In the genomic region with DNA sequence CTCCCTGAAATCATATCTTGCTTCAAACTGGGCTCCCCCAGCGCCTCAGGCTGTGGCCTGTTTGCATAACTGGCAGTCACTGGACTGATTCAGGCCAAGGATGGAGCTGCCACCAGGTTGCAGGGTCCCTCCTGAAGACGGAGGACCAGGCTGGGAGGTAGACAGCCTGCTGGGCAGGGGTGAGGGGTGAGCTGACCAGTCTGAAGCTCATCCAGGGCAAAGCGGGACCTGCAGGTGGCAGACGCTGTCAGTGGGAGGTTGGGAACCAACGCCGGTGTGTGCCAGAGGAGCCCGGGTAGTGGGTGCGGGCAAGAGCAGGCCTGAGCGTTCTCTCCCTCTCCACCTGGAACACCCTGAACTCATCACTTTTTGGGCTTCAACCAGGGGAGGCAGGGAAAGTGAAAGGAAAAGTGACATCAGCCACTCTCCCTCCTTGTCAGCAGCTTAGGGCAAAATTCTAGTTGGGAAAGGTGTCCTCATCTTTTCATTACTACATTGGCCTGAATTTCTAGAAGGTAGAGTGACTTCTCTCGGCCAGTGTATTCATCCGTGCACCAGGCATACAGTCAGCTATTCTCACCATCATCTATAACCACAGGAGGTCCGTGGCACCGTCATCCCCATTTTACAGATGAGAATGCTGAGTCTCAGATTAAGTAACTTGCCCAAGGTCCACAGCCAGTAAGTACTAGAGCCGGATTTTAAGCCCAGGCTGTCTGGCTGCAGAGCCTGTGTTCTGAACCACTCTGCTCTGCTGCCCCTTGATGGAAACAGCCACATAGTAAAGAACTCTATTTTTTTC, we compare ENCODE assay signal across 13 cellular contexts.
DNase-seq lines count a peak whose midpoint lies in the region; ATAC-seq, FAIRE-seq and TF ChIP-seq lines count a peak whose summit lies in the region.
"Had no signal": no experiment of that assay in that cellular context is flagged by ENCODE, and none has a peak within 500 bp of the region (broad histone marks: within the 10 kb centered on the region; RNA-seq: fewer than 3 reads in every experiment).

No MANE protein-coding gene starts in this region.

- no peak overlapping the region for H2AFZ ChIP-seq in neuronal stem cell (ENCODE audit: low read length)

- TF ChIP-seq CTCF in RWPE2 (IDR thresholded peaks at IDR 0.05; ENCODE audit: poor library complexity, severe bottlenecking), result no peak

- H3K4me3 Mint-ChIP-seq in dendritic cell treated with granulocyte-macrophage colony-stimulating factor and Interleukin-4, amounts not matched to agents 40 ng/mL and 50 ng/mL, for 4 days, result no peak overlapping the region

- no peak overlapping the region for H3K4me2 ChIP-seq in neuronal stem cell (ENCODE audit: insufficient read depth, low read length, poor library complexity, severe bottlenecking)

- no peak overlapping the region for H4K8ac ChIP-seq in neuronal stem cell (ENCODE audit: low read depth, low read length)

- H3K27me3 ChIP-seq in RWPE2 (ENCODE audit: insufficient read depth, poor library complexity, severe bottlenecking) (no peaks in the 10 kb centered on the region), neuronal stem cell (ENCODE audit: control insufficient read depth in 3 of 3, insufficient read depth in 3 of 3, low read depth in 1 of 3, low read length in 3 of 3) (no peaks in the 10 kb centered on the region)
- H3K27me3 ChIP-seq: MG63, tibial nerve had no signal

- intact Hi-C loops in dendritic cell treated with granulocyte-macrophage colony-stimulating factor and Interleukin-4, amounts not matched to agents 40 ng/mL and 50 ng/mL, for 4 days (cut with micrococcal nuclease), result no loop called here

- H2AK5ac ChIP-seq in neuronal stem cell (ENCODE audit: low read depth, low read length), result no peak overlapping the region

- no peak overlapping the region for H2BK12ac ChIP-seq in neuronal stem cell (ENCODE audit: low read length)

- peaks cover 92% of the 10 kb centered on the region for H3K4me1 Mint-ChIP-seq in dendritic cell treated with granulocyte-macrophage colony-stimulating factor and Interleukin-4, amounts not matched to agents 40 ng/mL and 50 ng/mL, for 4 days (ENCODE audit: low read depth)

- ATAC-seq in RWPE2 (ENCODE audit: low read depth), result no peak
- ATAC-seq: SK-N-SH treated with all-trans-retinoic acid at 6 μM for 48 hours had no signal

- H3K27ac ChIP-seq in RWPE2 (ENCODE audit: poor library complexity, severe bottlenecking), result peak overlapping the region; percentile 5
- H3K27ac ChIP-seq in neuronal stem cell (replicated peaks; ENCODE audit: low read length), result no peak overlapping the region

- no peak overlapping the region for H3K23ac ChIP-seq in neuronal stem cell (ENCODE audit: low read depth, low read length, poor library complexity)

- no peak overlapping the region for H3K4me3 ChIP-seq in RWPE2 (ENCODE audit: severe bottlenecking)
- no peak overlapping the region for H3K4me3 ChIP-seq in neuronal stem cell (ENCODE audit: low read length in 2 of 2)
- H3K4me3 ChIP-seq: MG63, tibial nerve had no signal

- H3K18ac ChIP-seq in neuronal stem cell (ENCODE audit: low read length), result peak overlapping the region; percentile 12

- H2BK120ac ChIP-seq in neuronal stem cell (ENCODE audit: low read depth, low read length), result no peak overlapping the region

- no peak overlapping the region for H3K14ac ChIP-seq in neuronal stem cell (ENCODE audit: low read length)

- H3K9me3 Mint-ChIP-seq in dendritic cell treated with granulocyte-macrophage colony-stimulating factor and Interleukin-4, amounts not matched to agents 40 ng/mL and 50 ng/mL, for 4 days, result no peaks in the 10 kb centered on the region

- TF ChIP-seq POLR2A in GM12891 (IDR thresholded peaks at IDR 0.05; ENCODE audit: low read depth, low read length), result no peak

- peaks cover 10% of the 10 kb centered on the region for H3K4me1 ChIP-seq in RWPE2 (ENCODE audit: insufficient read depth, poor library complexity, severe bottlenecking)
- peaks cover 21 to 23% of the 10 kb centered on the region in 2 donors for H3K4me1 ChIP-seq in neuronal stem cell (ENCODE audit: control insufficient read depth in 2 of 2, insufficient read depth in 1 of 2, low read depth in 1 of 2, low read length in 2 of 2)

- no peak overlapping the region for H2BK5ac ChIP-seq in neuronal stem cell (ENCODE audit: low read length)

- peaks cover 44% of the 10 kb centered on the region for H3K36me3 Mint-ChIP-seq in dendritic cell treated with granulocyte-macrophage colony-stimulating factor and Interleukin-4, amounts not matched to agents 40 ng/mL and 50 ng/mL, for 4 days (ENCODE audit: low read depth)

- peak overlapping the region; percentile 85 for H3K27ac Mint-ChIP-seq in dendritic cell treated with granulocyte-macrophage colony-stimulating factor and Interleukin-4, amounts not matched to agents 40 ng/mL and 50 ng/mL, for 4 days

- no peak overlapping the region for H2BK15ac ChIP-seq in neuronal stem cell (ENCODE audit: low read length)

- H3K9ac ChIP-seq in neuronal stem cell (ENCODE audit: low read depth, low read length, poor library complexity), result peak overlapping the region; percentile 54

- H3K9me3 ChIP-seq in RWPE2 (ENCODE audit: severe bottlenecking), result no peaks in the 10 kb centered on the region
- no peaks in the 10 kb centered on the region for H3K9me3 ChIP-seq in neuronal stem cell (replicated peaks in 1 of 2; ENCODE audit: control insufficient read depth in 2 of 2, insufficient read depth in 1 of 2, low read depth in 1 of 2, low read length in 2 of 2)
- H3K9me3 ChIP-seq: MG63, tibial nerve had no signal

- FAIRE-seq in GM12891 (lab: Jason Lieb, UNC), result peak; percentile 76
- FAIRE-seq: frontal cortex, small intestine had no signal

- H3K79me1 ChIP-seq in neuronal stem cell (ENCODE audit: low read depth, low read length), result no peaks in the 10 kb centered on the region

- H3K36me3 ChIP-seq in RWPE2 (ENCODE audit: low read depth) (no peaks in the 10 kb centered on the region), neuronal stem cell (replicated peaks in 1 of 2; ENCODE audit: control insufficient read depth in 2 of 2, insufficient read depth in 2 of 2, low read length in 2 of 2) (no peaks in the 10 kb centered on the region)
- H3K36me3 ChIP-seq: MG63, tibial nerve had no signal

- no peak for DNase-seq in GM12891 (ENCODE audit: insufficient read length, low spot score)
- no peak for DNase-seq in RWPE2 (ENCODE audit: low spot score)
- no peak for DNase-seq in neuronal stem cell (ENCODE audit: low spot score)
- DNase-seq in NAMALWA (ENCODE audit: low spot score), result no peak
- no peak for DNase-seq in GM19238 (ENCODE audit: insufficient read length, low spot score)
- DNase-seq in epidermal melanocyte (ENCODE audit: insufficient read length, low spot score), result no peak
- DNase-seq: activated CD4-positive, alpha-beta T cell treated with anti-CD3 and anti-CD28 coated beads for 4 hours; MG63; small intestine had no signal

- no peaks in the 10 kb centered on the region for H3K27me3 Mint-ChIP-seq in dendritic cell treated with granulocyte-macrophage colony-stimulating factor and Interleukin-4, amounts not matched to agents 40 ng/mL and 50 ng/mL, for 4 days

- H3K4ac ChIP-seq in neuronal stem cell (ENCODE audit: low read length), result no peak overlapping the region

- H4K91ac ChIP-seq in neuronal stem cell (ENCODE audit: low read depth, low read length, poor library complexity), result no peak overlapping the region

- WGBS in neuronal stem cell (ENCODE audit: extremely low coverage in 2 of 2, insufficient read length in 2 of 2, insufficient replicate concordance in 1 of 2), 2 donors, result no CpG with 5 or more reads among the region's 14 CpGs

TF ChIP-seq in GM12891, 5 proteins besides CTCF, POLR2A, EP300 and RAD21:
- no peak for TF ChIP-seq PAX5 (IDR thresholded peaks at IDR 0.05; ENCODE audit: insufficient read depth, low read length, severe bottlenecking)
- TF ChIP-seq POLR2AphosphoS5 (IDR thresholded peaks at IDR 0.05; ENCODE audit: low read depth, low read length), result no peak
- no peak for TF ChIP-seq TAF1 (IDR thresholded peaks at IDR 0.05; ENCODE audit: low read depth, low read length)
- no peak for TF ChIP-seq POU2F2 (IDR thresholded peaks at IDR 0.05; ENCODE audit: low read depth, low read length)
- no peak for TF ChIP-seq SPI1 (IDR thresholded peaks at IDR 0.05; ENCODE audit: low read depth, low read length)
TF ChIP-seq in GM12891: peak in this region for 0.
